In genomic region chr3:132032959-132033358, GRCh38 we compare ENCODE assay signal across 20 cellular contexts. TPM values are rescaled to one million over a fixed set of nuclear protein-coding genes. Genes with fewer than 3 reads are reported as not detected.
A peak's percentile ranks its signal among the peaks of the same experiment; 100 is the strongest.
DNase-seq lines count a peak whose midpoint lies in the region; ATAC-seq, FAIRE-seq and TF ChIP-seq lines count a peak whose summit lies in the region.
"Had no signal": no experiment of that assay in that cellular context is flagged by ENCODE, and none has a peak within 500 bp of the region (broad histone marks: within the 10 kb centered on the region; RNA-seq: fewer than 3 reads in every experiment).

No MANE protein-coding gene starts in this region.

- no peak overlapping the region for H3K14ac ChIP-seq in H1 (ENCODE audit: insufficient read length)

- no peak for TF ChIP-seq EP300 in H1 (IDR thresholded peaks at IDR 0.05; ENCODE audit: borderline replicate concordance in 1 of 2, low read depth in 2 of 2, low read length in 2 of 2)

- H2BK20ac ChIP-seq in H1 (ENCODE audit: low read length) = no peak overlapping the region

- no peak overlapping the region for H2BK15ac ChIP-seq in H1 (ENCODE audit: low read length)

- TF ChIP-seq RAD21 in H1 (IDR thresholded peaks at IDR 0.05 in 1 of 2, conservative IDR thresholded peaks at IDR 0.05 in 1 of 2; ENCODE audit: low read depth in 2 of 2, low read length in 2 of 2) = no peak

- no peak overlapping the region for H2BK12ac ChIP-seq in H1 (ENCODE audit: low read depth, low read length)

- no peak for ATAC-seq in GM21825 (IDR thresholded peaks at IDR 0.05; ENCODE audit: unreplicated experiment)
- ATAC-seq: CD8-positive, alpha-beta T cell had no signal

- WGBS in H1 (ENCODE audit: extremely low coverage in 1 of 2, insufficient coverage in 1 of 2, insufficient read length in 1 of 2, insufficient replicate concordance in 2 of 2, low coverage in 1 of 2, low lambda C conversion rate in 2 of 2, missing lambda C conversion rate in 1 of 2), 2 experiments = 94 to 100% methylated on average over 1 to 8 of the region's 8 CpGs

- no peak overlapping the region for H3K18ac ChIP-seq in H1 (ENCODE audit: extremely low read depth, low read length)

- H3K4me2 ChIP-seq in H1 (ENCODE audit: insufficient read depth in 1 of 2, low read depth in 2 of 2, low read length in 2 of 2) = peak overlapping the region; percentile 90 to 93
- H3K4me2 ChIP-seq: BLaER1 had no signal

- TF ChIP-seq CTCF in BE2C (IDR thresholded peaks at IDR 0.05; ENCODE audit: low read depth, low read length) (no peak), H1 (IDR thresholded peaks at IDR 0.05; ENCODE audit: control extremely low read depth in 1 of 3, insufficient read depth in 1 of 3, low read depth in 1 of 3, low read length in 3 of 3) (no peak), nephron (IDR thresholded peaks at IDR 0.05; ENCODE audit: unreplicated experiment in 3 of 3) (no peak)

- H3K79me1 ChIP-seq in H1 (ENCODE audit: low read depth, low read length) = no peaks in the 10 kb centered on the region; the same call in 1 of the 2 replicates

- no peak overlapping the region for H3K56ac ChIP-seq in H1 (replicated peaks; ENCODE audit: insufficient read length, low read depth, low read length)

- no peak overlapping the region for H4K8ac ChIP-seq in H1 (ENCODE audit: extremely low read depth, insufficient read depth, low read length)

- CTCF ChIA-PET in H1 (lab: Charles Lee; ENCODE audit: partially characterized antibody) = interaction anchor here (0.8 to 3.8 kb wide), 5 partner anchors 23 to 458 kb away, joined by 3 to 39 read pairs (median 3); no protein-coding TSS in a partner anchor

- no peaks in the 10 kb centered on the region for H4K20me1 ChIP-seq in H1 (replicated peaks in 1 of 2; ENCODE audit: control insufficient read depth in 1 of 2, insufficient read depth in 2 of 2, low read length in 2 of 2)
- H4K20me1 ChIP-seq: BLaER1 had no signal

- peak overlapping the region; percentile 71 to 78 (median 77) for H3K4me3 Mint-ChIP-seq in nephron
- H3K4me3 Mint-ChIP-seq: CD8-positive, alpha-beta T cell had no signal

- no peak for TF ChIP-seq POLR2A in H1 (IDR thresholded peaks at IDR 0.05; ENCODE audit: control extremely low read depth in 1 of 2, low read depth in 2 of 2, low read length in 2 of 2)

- no peak overlapping the region for H3K4ac ChIP-seq in H1 (replicated peaks; ENCODE audit: insufficient read length, low read depth, low read length)

- H3K27me3 ChIP-seq in BE2C = peaks cover 5% of the 10 kb centered on the region
- H3K27me3 ChIP-seq in HUES6 (ENCODE audit: control insufficient read depth, insufficient read depth, low read length) = peaks cover 55% of the 10 kb centered on the region
- H3K27me3 ChIP-seq in H1 (replicated peaks in 1 of 4; ENCODE audit: control insufficient read depth in 3 of 4, extremely low read depth in 1 of 4, insufficient read depth in 3 of 4, low read length in 3 of 4) = peaks cover 0 to 20% (median 8%) of the 10 kb centered on the region in 4 experiments; a peak in 6 of 7 replicates
- 0 out of 2 replicates have a peak, but pooled peaks cover 5% of the 10 kb centered on the region for H3K27me3 ChIP-seq in SJCRH30

- no peak overlapping the region for H4K5ac ChIP-seq in H1 (ENCODE audit: insufficient read length, low read depth, low read length)

- H4K91ac ChIP-seq in H1 (replicated peaks; ENCODE audit: insufficient read length, low read length) = no peak overlapping the region

- H3K79me2 ChIP-seq in H1 (ENCODE audit: control insufficient read depth in 1 of 2, insufficient read depth in 2 of 2, low read length in 2 of 2) = no peaks in the 10 kb centered on the region

- peak overlapping the region; percentile 79 for H3K4me3 ChIP-seq in BE2C (ENCODE audit: low read depth, low read length)
- H3K4me3 ChIP-seq in HUES6 (ENCODE audit: low read depth, low read length) = peak overlapping the region; percentile 79
- peak overlapping the region in 3 of 4 experiments; percentile 46 to 79 (median 71); a peak in 5 of 8 replicates for H3K4me3 ChIP-seq in H1 (ENCODE audit: extremely low read depth in 1 of 4, insufficient read depth in 2 of 4, low read depth in 3 of 4, low read length in 4 of 4)
- no peak overlapping the region for H3K4me3 ChIP-seq in SJCRH30
- H3K4me3 ChIP-seq: BLaER1 had no signal

- no peak for FAIRE-seq in H1 (lab: Jason Lieb, UNC)
- FAIRE-seq: A204.1, G401.6, HTR-8/SVneo had no signal

- H3K9me3 Mint-ChIP-seq in nephron = peaks cover 2% of the 10 kb centered on the region
- H3K9me3 Mint-ChIP-seq: CD8-positive, alpha-beta T cell had no signal

- DNase-seq in BE2C (no peak), H1 (ENCODE audit: low read depth in 1 of 2, low spot score in 2 of 2) (no peak), SJCRH30 (no peak), NCI-H510A (lab: John Stamatoyannopoulos, UW) (no peak), mesenteric fat pad (ENCODE audit: low spot score) (no peak)
- DNase-seq: CD8-positive, alpha-beta T cell; DND-41; HCEC 1CT; NCI-H1694 treated with DMSO at 0.1 percent for 48 hours; NCI-H2107; NCI-H510A treated with DMSO at 0.1 percent for 48 hours; NCI-H774; SHP77 had no signal

- no peak overlapping the region for H3K23ac ChIP-seq in H1 (ENCODE audit: insufficient read length)

- H3K23me2 ChIP-seq in H1 (ENCODE audit: low read depth, low read length) = peaks cover 16% of the 10 kb centered on the region

- H3K4me1 ChIP-seq in BE2C (0 out of 2 replicates have a peak, but pooled peaks cover 2% of the 10 kb centered on the region), HUES6 (ENCODE audit: control insufficient read depth, insufficient read depth, low read length) (no peaks in the 10 kb centered on the region), H1 (replicated peaks in 1 of 4; ENCODE audit: control insufficient read depth in 3 of 4, insufficient read depth in 4 of 4, low read length in 3 of 4) (peaks cover 0 to 2% (median 0%) of the 10 kb centered on the region in 4 experiments; a peak in 3 of 7 replicates), SJCRH30 (no peaks in the 10 kb centered on the region)

- H3K9ac ChIP-seq in HUES6 (ENCODE audit: low read length) (no peak overlapping the region), H1 (replicated peaks in 1 of 4; ENCODE audit: extremely low read depth in 1 of 4, low read depth in 3 of 4, low read length in 3 of 4) (no peak overlapping the region)
- H3K9ac ChIP-seq: BLaER1 had no signal

- H2BK120ac ChIP-seq in H1 (replicated peaks; ENCODE audit: low read depth, low read length) = no peak overlapping the region

- no peak overlapping the region for H2AK5ac ChIP-seq in H1 (ENCODE audit: low read depth, low read length)

- H3K27ac ChIP-seq in HUES6 (ENCODE audit: low read depth, low read length) (no peak overlapping the region), H1 (ENCODE audit: low read depth, low read length) (no peak overlapping the region), SJCRH30 (no peak overlapping the region)
- H3K27ac ChIP-seq: BLaER1 had no signal

- peaks cover 72% of the 10 kb centered on the region for H3K27me3 Mint-ChIP-seq in nephron (ENCODE audit: low read depth)

- no peak overlapping the region for H2BK5ac ChIP-seq in H1 (ENCODE audit: low read depth, low read length)

- no peaks in the 10 kb centered on the region for H3K9me3 ChIP-seq in BE2C
- H3K9me3 ChIP-seq in HUES6 (ENCODE audit: control insufficient read depth, insufficient read depth, low read depth, low read length) = no peaks in the 10 kb centered on the region
- no peaks in the 10 kb centered on the region for H3K9me3 ChIP-seq in H1 (ENCODE audit: insufficient read depth in 2 of 2, low read depth in 1 of 2, low read length in 1 of 2)
- H3K9me3 ChIP-seq in SJCRH30 (replicated peaks) = no peaks in the 10 kb centered on the region; the same call in 1 of the 2 replicates
- H3K9me3 ChIP-seq: BLaER1 had no signal

- POLR2A ChIA-PET in H1 (lab: Charles Lee; ENCODE audit: partially characterized antibody) = no interaction called here

- peak overlapping the region; percentile 54; the same call in 1 of the 2 replicates for H2AFZ ChIP-seq in H1 (ENCODE audit: low read length)

- H3K27ac Mint-ChIP-seq in nephron = no peak overlapping the region
- H3K27ac Mint-ChIP-seq: CD8-positive, alpha-beta T cell had no signal

- no peaks in the 10 kb centered on the region for H3K4me1 Mint-ChIP-seq in nephron

- no peaks in the 10 kb centered on the region for H3K36me3 Mint-ChIP-seq in nephron (ENCODE audit: low read depth)
- H3K36me3 Mint-ChIP-seq: CD8-positive, alpha-beta T cell had no signal

- H3K36me3 ChIP-seq in BE2C = no peaks in the 10 kb centered on the region
- no peaks in the 10 kb centered on the region for H3K36me3 ChIP-seq in HUES6 (ENCODE audit: control insufficient read depth, insufficient read depth, low read length)
- H3K36me3 ChIP-seq in H1 (ENCODE audit: control insufficient read depth in 2 of 4, insufficient read depth in 4 of 4, low read length in 3 of 4) = no peaks in the 10 kb centered on the region
- no peaks in the 10 kb centered on the region for H3K36me3 ChIP-seq in SJCRH30
- H3K36me3 ChIP-seq: BLaER1 had no signal

TF ChIP-seq in H1, 55 proteins besides CTCF, POLR2A, EP300 and RAD21 (continues in another document):
- TF ChIP-seq SAP30 (IDR thresholded peaks at IDR 0.05; ENCODE audit: insufficient read depth, insufficient replicate concordance, low read length) = no peak
- TF ChIP-seq CHD2 (IDR thresholded peaks at IDR 0.05; ENCODE audit: low read length) = no peak
- TF ChIP-seq TAF1 (IDR thresholded peaks at IDR 0.05; ENCODE audit: low read depth, low read length) = no peak
- TF ChIP-seq GABPA (IDR thresholded peaks at IDR 0.05; ENCODE audit: borderline replicate concordance, insufficient read depth, low read length) = no peak
- TF ChIP-seq SIN3A (conservative IDR thresholded peaks at IDR 0.05 in 1 of 2, IDR thresholded peaks at IDR 0.05 in 1 of 2; ENCODE audit: low read depth in 1 of 2, low read length in 2 of 2) = no peak
- TF ChIP-seq RNF2 (IDR thresholded peaks at IDR 0.05; ENCODE audit: borderline replicate concordance, low read depth, low read length, missing control alignments, poor library complexity, severe bottlenecking) = no peak
- no peak for TF ChIP-seq TAF7 (optimal IDR thresholded peaks at IDR 0.05; ENCODE audit: borderline replicate concordance, low read depth, low read length)
- TF ChIP-seq PHF8 (conservative IDR thresholded peaks at IDR 0.05; ENCODE audit: low read depth, low read length) = no peak
- no peak for TF ChIP-seq CTBP2 (IDR thresholded peaks at IDR 0.05; ENCODE audit: borderline replicate concordance, insufficient read depth, insufficient read length, low read length)

RNA-seq across cellular contexts. Expression of gene CPNE4, which starts 1.9 kb away (rescaled TPM):
- 26.6 TPM for polyA plus RNA-seq in BE2C (2012; ENCODE audit: insufficient read depth, insufficient read length, low read depth)
- 1.9 and 3.8 TPM in 2 replicates for total RNA-seq in H1 (2021; fragmentation: NEBNext Ultra II Directional; extraction: Animal tissue kit (Norgen Biotek cat#: 25700))
- 0.82 TPM in 2 replicates for polyA plus RNA-seq in H1 (2011; rRNA removed)
- polyA plus RNA-seq in H1 (2011; cell fraction: cytosol; rRNA removed) = 1.2 TPM
- polyA plus RNA-seq in H1 (2011; cell fraction: nucleus; rRNA removed) = 1.9 TPM
- 2.8 to 4.3 TPM (median 3.3 TPM) in 4 replicates for polyA plus RNA-seq in H1 (2012, experiment 1 of 2)
- polyA plus RNA-seq in H1 (2012, experiment 2 of 2) = 1.4 TPM
- polyA plus RNA-seq in H1 (2013, experiment 1 of 2) = 1.3 TPM
- 0.85 TPM for polyA plus RNA-seq in H1 (2013, experiment 2 of 2)
- polyA minus RNA-seq in H1 (2011; rRNA and poly(A)+ RNA removed) = 4.4 and 7.1 TPM in 2 replicates
- 0.88 TPM for polyA minus RNA-seq in H1 (2011; cell fraction: cytosol; rRNA and poly(A)+ RNA removed)
- polyA minus RNA-seq in H1 (2011; cell fraction: nucleus; rRNA and poly(A)+ RNA removed) = 6.2 TPM
- 0.04 and 0.10 TPM in 2 replicates for total RNA-seq in SJCRH30 (2014; rRNA removed; shearing (Covaris generic))
- total RNA-seq in mesenteric fat pad = not detected
- total RNA-seq: CD8-positive, alpha-beta T cell had no signal
